In the genomic region with DNA sequence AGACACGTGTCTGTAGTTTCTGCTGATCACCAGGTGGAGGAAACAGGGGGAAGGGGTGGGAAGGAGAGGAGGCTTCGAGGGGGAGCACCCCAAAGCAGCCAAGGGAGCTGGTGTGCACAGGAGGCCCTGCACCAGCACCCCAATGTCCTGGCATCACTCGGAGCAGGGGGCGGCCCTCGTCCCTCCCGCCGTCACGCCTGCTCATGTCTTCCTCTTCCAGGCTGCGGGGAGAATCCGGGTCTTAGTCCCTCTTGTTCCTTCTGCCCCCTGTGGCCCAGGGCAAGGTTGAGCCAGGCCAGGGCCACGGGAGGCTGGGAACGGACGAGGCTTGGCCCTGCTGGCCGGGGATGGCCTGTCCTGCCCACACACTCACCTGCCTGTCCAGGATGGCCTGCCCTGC, we compare ENCODE assay signal across 24 cellular contexts. TPM values are rescaled to one million over a fixed set of nuclear protein-coding genes. Genes with fewer than 3 reads are reported as not detected.
DNase-seq lines count a peak whose midpoint lies in the region; ATAC-seq and TF ChIP-seq lines count a peak whose summit lies in the region.
"Had no signal": no experiment of that assay in that cellular context is flagged by ENCODE, and none has a peak within 500 bp of the region (broad histone marks: within the 10 kb centered on the region; RNA-seq: fewer than 3 reads in every experiment).

No MANE protein-coding gene starts in this region.

- H3K9ac ChIP-seq in endodermal cell (ENCODE audit: extremely low read depth, low read length, poor library complexity, severe bottlenecking): no peak overlapping the region
- H3K9ac ChIP-seq: BLaER1 treated with 17β-estradiol and CSF1 and Interleukin-3, amounts not matched to agents 10 nM and 100 nM; GM23248 had no signal

- H3K36me3 Mint-ChIP-seq in chondrocyte (ENCODE audit: low read depth): peaks cover 15% of the 10 kb centered on the region
- no peaks in the 10 kb centered on the region for H3K36me3 Mint-ChIP-seq in endodermal cell (ENCODE audit: low read depth)
- H3K36me3 Mint-ChIP-seq: CD14-positive monocyte; CD8-positive, alpha-beta memory T cell had no signal

- no peak overlapping the region for H3K27ac Mint-ChIP-seq in chondrocyte (ENCODE audit: unreplicated experiment)
- no peak overlapping the region for H3K27ac Mint-ChIP-seq in endodermal cell
- H3K27ac Mint-ChIP-seq: CD4-positive, alpha-beta T cell; CD8-positive, alpha-beta memory T cell had no signal

- intact Hi-C loops in Right ventricle myocardium superior (cut with DNase I): no loop called here
- intact Hi-C loops in left ventricle myocardium superior (cut with micrococcal nuclease): no loop called here
- intact Hi-C loops in lower lobe of right lung (cut with DNase I): no loop called here

- DNase-seq in Right ventricle myocardium superior (peak; percentile 16), left ventricle myocardium superior (no peak), chondrocyte (ENCODE audit: low spot score) (peak; percentile 89), lower lobe of right lung (peak; percentile 30), NCI-H1092 treated with DMSO at 0.1 percent for 48 hours (lab: John Stamatoyannopoulos, UW) (no peak), endodermal cell (no peak), SIG-M5 treated with dmso at 0.1 percent for 504 hours (lab: John Stamatoyannopoulos, UW; ENCODE audit: unreplicated experiment) (no peak)
- DNase-seq: 8988T; ACHN; AML-193; BE2C; CD4-positive, alpha-beta T cell; DMS 273 treated with DMSO at 0.1 percent for 48 hours; DMS79; EL; GDM1; H9 had no signal

- H3K9me3 Mint-ChIP-seq in chondrocyte (ENCODE audit: low read depth): no peaks in the 10 kb centered on the region
- H3K9me3 Mint-ChIP-seq in endodermal cell: no peaks in the 10 kb centered on the region
- H3K9me3 Mint-ChIP-seq: CD14-positive monocyte; CD4-positive, alpha-beta T cell; CD8-positive, alpha-beta memory T cell; H9 had no signal

- ATAC-seq in Right ventricle myocardium superior (ENCODE audit: poor library complexity) (no peak), left ventricle myocardium superior (no peak), lower lobe of right lung (no peak)
- ATAC-seq: A549, GM12878, HCT116 had no signal

- H3K27ac ChIP-seq in lower lobe of right lung (no peak overlapping the region), endodermal cell (ENCODE audit: low read depth, low read length) (no peak overlapping the region)
- H3K27ac ChIP-seq: A549; BLaER1 treated with 17β-estradiol and CSF1 and Interleukin-3, amounts not matched to agents 10 nM and 100 nM; GM23248 had no signal

- H3K27me3 Mint-ChIP-seq in chondrocyte (ENCODE audit: low read depth) (peaks cover under 1% of the 10 kb centered on the region), endodermal cell (ENCODE audit: insufficient read depth) (no peaks in the 10 kb centered on the region)
- H3K27me3 Mint-ChIP-seq: CD4-positive, alpha-beta T cell; CD8-positive, alpha-beta memory T cell had no signal

- WGBS in endodermal cell (ENCODE audit: insufficient coverage in 1 of 2, insufficient read length in 1 of 2), 2 experiments: 89 to 97% methylated on average over 12 to 14 of the region's 14 CpGs

- TF ChIP-seq CTCF in chondrocyte (IDR thresholded peaks at IDR 0.05) (no peak), lower lobe of right lung (IDR thresholded peaks at IDR 0.05) (no peak), endodermal cell (conservative IDR thresholded peaks at IDR 0.05) (no peak)

- H3K4me3 ChIP-seq in lower lobe of right lung (no peak overlapping the region), endodermal cell (ENCODE audit: low read length) (no peak overlapping the region)
- H3K4me3 ChIP-seq: A549; BLaER1 treated with 17β-estradiol and CSF1 and Interleukin-3, amounts not matched to agents 10 nM and 100 nM; GM12878; GM23248 had no signal

- H3K36me3 ChIP-seq in lower lobe of right lung: no peaks in the 10 kb centered on the region
- no peaks in the 10 kb centered on the region for H3K36me3 ChIP-seq in endodermal cell (ENCODE audit: control insufficient read depth, insufficient read depth, low read length)
- H3K36me3 ChIP-seq: BE2C; BLaER1 treated with 17β-estradiol and CSF1 and Interleukin-3, amounts not matched to agents 10 nM and 100 nM had no signal

- H3K4me3 Mint-ChIP-seq in chondrocyte (ENCODE audit: unreplicated experiment) (no peak overlapping the region), endodermal cell (no peak overlapping the region)
- H3K4me3 Mint-ChIP-seq: CD14-positive monocyte; CD4-positive, alpha-beta T cell; CD8-positive, alpha-beta memory T cell; H9 had no signal

- H3K27me3 ChIP-seq in lower lobe of right lung (ENCODE audit: low read depth): no peaks in the 10 kb centered on the region
- H3K27me3 ChIP-seq in endodermal cell (ENCODE audit: control insufficient read depth, insufficient read depth, low read length, poor library complexity, severe bottlenecking): no peaks in the 10 kb centered on the region

- H3K9me3 ChIP-seq in lower lobe of right lung (no peaks in the 10 kb centered on the region), endodermal cell (ENCODE audit: control insufficient read depth, low read length) (no peaks in the 10 kb centered on the region)
- H3K9me3 ChIP-seq: A549; BE2C; BLaER1 treated with 17β-estradiol and CSF1 and Interleukin-3, amounts not matched to agents 10 nM and 100 nM had no signal

- H3K4me1 ChIP-seq in lower lobe of right lung: no peaks in the 10 kb centered on the region
- H3K4me1 ChIP-seq in endodermal cell (ENCODE audit: control insufficient read depth, insufficient read depth, low read length): no peaks in the 10 kb centered on the region
- H3K4me1 ChIP-seq: A549; BE2C; BLaER1 treated with 17β-estradiol and CSF1 and Interleukin-3, amounts not matched to agents 10 nM and 100 nM had no signal

- H3K4me1 Mint-ChIP-seq in chondrocyte (ENCODE audit: low read depth): no peaks in the 10 kb centered on the region
- peaks cover 2% of the 10 kb centered on the region for H3K4me1 Mint-ChIP-seq in endodermal cell
- H3K4me1 Mint-ChIP-seq: CD14-positive monocyte; CD8-positive, alpha-beta memory T cell had no signal

RNA-seq across cellular contexts. Expression of gene ARHGEF16, which starts 21.4 kb away (rescaled TPM):
- 0.89 TPM for total RNA-seq in Right ventricle myocardium superior
- total RNA-seq in left ventricle myocardium superior: 1.7 TPM
- total RNA-seq in chondrocyte: 1.1 to 4.1 TPM (median 2.0 TPM) in 3 replicates
- total RNA-seq in lower lobe of right lung: 10.6 TPM
- 10 to 100 TPM; 47.7 to 64.7 TPM for total RNA-seq in endodermal cell
- polyA plus RNA-seq in endodermal cell (2013, experiment 1 of 2): 8.9 TPM
- polyA plus RNA-seq in endodermal cell (2013, experiment 2 of 2): 8.4 TPM
- total RNA-seq: CD8-positive, alpha-beta memory T cell; GM12878; GM23248 had no signal
- polyA plus RNA-seq: CD14-positive monocyte, GM12878, GM23248 had no signal

Comparison
In these comparisons a context has a peak if more than half of its experiments do, and no peak if none do; other contexts are left out.
1. DNase-seq: peak in Right ventricle myocardium superior (single experiment), chondrocyte (single experiment) and lower lobe of right lung (single experiment); none in left ventricle myocardium superior (single experiment), NCI-H1092 treated with DMSO at 0.1 percent for 48 hours (single experiment), endodermal cell (single experiment) and SIG-M5 treated with dmso at 0.1 percent for 504 hours (single experiment).